ENCODE assay signal across 9 cellular contexts in the genomic region with DNA sequence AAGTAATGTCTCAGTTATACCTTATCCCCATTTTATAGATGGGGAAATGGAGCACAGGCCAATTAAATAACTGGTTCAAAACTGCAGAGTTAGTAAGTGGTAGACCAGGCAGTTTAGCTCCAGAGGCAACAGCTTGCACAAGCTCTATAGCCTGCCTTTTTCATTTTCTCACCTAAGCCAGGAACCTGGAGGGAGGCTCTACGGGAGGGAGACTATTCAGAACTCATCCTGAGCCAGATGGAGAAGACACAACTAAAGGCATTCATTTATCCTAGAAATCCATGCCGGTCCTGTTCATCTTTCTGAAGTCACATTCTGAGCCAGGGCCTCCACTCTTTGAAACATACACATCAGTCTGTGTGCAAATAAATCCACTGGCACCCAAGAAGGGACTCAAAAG.
"Had no signal": no experiment of that assay in that cellular context is flagged by ENCODE, and none has a peak within 500 bp of the region (broad histone marks: within the 10 kb centered on the region; RNA-seq: fewer than 3 reads in every experiment).

No MANE protein-coding gene starts in this region.

- H3K4me3 Mint-ChIP-seq: GM23338, HFFc6, IgD-negative memory B cell had no signal

- H3K4me3 ChIP-seq: GM23338, HAP-1 had no signal

- H3K27ac Mint-ChIP-seq: GM23338, HFFc6 had no signal

- ATAC-seq: GM23338, HCT116, HepG2 had no signal

- DNase-seq: H7, HFFc6, KBM-7 had no signal

- H3K9me3 Mint-ChIP-seq: GM23338 had no signal

- H3K27me3 Mint-ChIP-seq: IgD-negative memory B cell had no signal

- H3K36me3 ChIP-seq: HAP-1 had no signal

- H3K9me3 ChIP-seq: HAP-1 had no signal

- H3K4me1 ChIP-seq: HAP-1 had no signal

- H3K36me3 Mint-ChIP-seq: IgD-negative memory B cell had no signal

- H3K4me1 Mint-ChIP-seq: IgD-negative memory B cell had no signal

- FAIRE-seq: HepG2 had no signal

- H2AFZ ChIP-seq: GM23338 had no signal

- H3K4me2 ChIP-seq: GM23338 had no signal

- H3K27ac ChIP-seq: HL-60 had no signal
